In the genomic region with DNA sequence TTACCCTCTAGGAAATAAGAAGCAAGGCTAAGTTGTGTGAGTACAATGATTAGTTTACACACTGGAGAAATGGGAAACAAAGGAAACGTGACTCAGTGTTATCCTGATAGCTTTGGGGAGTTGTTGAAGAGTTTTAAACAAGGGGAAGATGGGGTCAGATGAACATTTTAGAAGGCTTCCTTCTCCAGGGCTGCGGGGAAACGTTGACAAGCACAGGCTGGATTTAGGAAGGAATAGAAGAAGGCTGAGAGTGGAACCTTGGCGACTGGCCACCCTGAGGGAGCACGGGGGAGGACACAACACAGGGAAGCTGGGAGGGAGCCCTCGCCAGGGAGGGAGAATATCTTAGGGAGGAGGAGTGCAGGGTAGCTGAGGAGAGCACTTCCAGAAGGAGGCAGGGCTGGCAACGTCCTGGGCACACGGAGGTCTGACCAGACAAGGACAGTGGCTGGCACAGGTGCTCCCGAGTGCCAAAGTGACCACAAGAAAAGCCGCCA, we compare ENCODE assay signal across 14 cellular contexts.
"Had no signal": no experiment of that assay in that cellular context is flagged by ENCODE, and none has a peak within 500 bp of the region (broad histone marks: within the 10 kb centered on the region; RNA-seq: fewer than 3 reads in every experiment).

No MANE protein-coding gene starts in this region.

- DNase-seq: activated CD4-positive, alpha-beta T cell treated with anti-CD3 and anti-CD28 coated beads for 1 hour; activated CD4-positive, alpha-beta T cell treated with anti-CD3 and anti-CD28 coated beads, Interleukin-2, amount 50 U/mL, for 48 hours; activated CD8-positive, alpha-beta memory T cell treated with anti-CD3 and anti-CD28 coated beads, Interleukin-2, amount 10 ng/mL, durations not matched to agents 7 days and 5 days; activated gamma-delta T cell; activated T-cell treated with anti-CD3 and anti-CD28 coated beads, Interleukin-2, amount 50 U/mL, for 24 hours; hippocampal formation; mammary epithelial cell; naive thymus-derived CD4-positive, alpha-beta T cell; thyroid gland had no signal

- H3K4me3 Mint-ChIP-seq: activated CD8-positive, alpha-beta memory T cell treated with anti-CD3 and anti-CD28 coated beads, Interleukin-2, amount 10 ng/mL, durations not matched to agents 7 days and 5 days; activated naive CD8-positive, alpha-beta T cell; activated T-cell treated with anti-CD3 and anti-CD28 coated beads, Interleukin-2, amount 50 U/mL, for 24 hours; naive thymus-derived CD4-positive, alpha-beta T cell; T-helper 2 cell treated with Interferon-gamma antibody and Interleukin-4, amounts not matched to agents 5 μg/mL and 100 μg/mL, for 36 hours had no signal

- H3K36me3 ChIP-seq: breast epithelium had no signal

- H3K4me1 Mint-ChIP-seq: activated CD8-positive, alpha-beta memory T cell treated with anti-CD3 and anti-CD28 coated beads, Interleukin-2, amount 10 ng/mL, durations not matched to agents 7 days and 5 days; naive thymus-derived CD4-positive, alpha-beta T cell had no signal

- H3K27ac Mint-ChIP-seq: activated CD8-positive, alpha-beta memory T cell treated with anti-CD3 and anti-CD28 coated beads, Interleukin-2, amount 10 ng/mL, durations not matched to agents 7 days and 5 days; activated naive CD8-positive, alpha-beta T cell; activated T-cell treated with anti-CD3 and anti-CD28 coated beads, Interleukin-2, amount 50 U/mL, for 24 hours; naive thymus-derived CD4-positive, alpha-beta T cell; T-helper 2 cell treated with Interferon-gamma antibody and Interleukin-4, amounts not matched to agents 5 μg/mL and 100 μg/mL, for 36 hours had no signal

- H3K27me3 ChIP-seq: breast epithelium, thyroid gland had no signal

- H3K27ac ChIP-seq: breast epithelium, skin epidermis, thyroid gland had no signal

- H3K27me3 Mint-ChIP-seq: activated CD8-positive, alpha-beta memory T cell treated with anti-CD3 and anti-CD28 coated beads, Interleukin-2, amount 10 ng/mL, durations not matched to agents 7 days and 5 days; activated naive CD8-positive, alpha-beta T cell; activated T-cell treated with anti-CD3 and anti-CD28 coated beads, Interleukin-2, amount 50 U/mL, for 24 hours; naive thymus-derived CD4-positive, alpha-beta T cell had no signal

- H3K4me3 ChIP-seq: breast epithelium, skin epidermis, thyroid gland had no signal

- H3K9me3 ChIP-seq: breast epithelium, thyroid gland had no signal

- FAIRE-seq: frontal cortex had no signal

- H3K4me1 ChIP-seq: breast epithelium, thyroid gland had no signal

- ATAC-seq: activated CD8-positive, alpha-beta memory T cell treated with anti-CD3 and anti-CD28 coated beads, Interleukin-2, amount 10 ng/mL, durations not matched to agents 7 days and 5 days; naive thymus-derived CD4-positive, alpha-beta T cell had no signal

- H3K9me3 Mint-ChIP-seq: activated T-cell treated with anti-CD3 and anti-CD28 coated beads, Interleukin-2, amount 50 U/mL, for 24 hours; T-helper 2 cell treated with Interferon-gamma antibody and Interleukin-4, amounts not matched to agents 5 μg/mL and 100 μg/mL, for 36 hours had no signal

- H3K36me3 Mint-ChIP-seq: activated CD8-positive, alpha-beta memory T cell treated with anti-CD3 and anti-CD28 coated beads, Interleukin-2, amount 10 ng/mL, durations not matched to agents 7 days and 5 days had no signal
